ENCODE assay signal across 8 cellular contexts in the genomic region with DNA sequence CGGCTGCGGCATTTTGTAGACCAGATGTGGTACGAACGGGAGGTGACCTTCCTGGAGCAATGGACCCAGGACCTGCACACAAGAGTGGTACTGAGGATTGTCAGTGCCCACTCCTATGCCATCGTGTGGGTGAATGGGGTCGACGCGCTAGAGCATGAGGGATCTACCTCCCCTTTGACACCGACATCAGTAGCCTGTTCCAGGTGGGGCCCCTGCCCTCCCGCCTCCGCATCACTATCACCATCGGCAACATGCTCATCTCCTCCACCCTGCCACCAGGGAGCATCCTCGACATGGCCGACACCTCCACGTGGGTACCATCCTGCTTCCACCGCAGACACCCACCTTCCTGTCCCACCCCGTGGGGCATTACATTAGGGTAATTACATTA. TPM values are rescaled to one million over a fixed set of nuclear protein-coding genes. Genes with fewer than 3 reads are reported as not detected.
DNase-seq lines count a peak whose midpoint lies in the region; ATAC-seq and TF ChIP-seq lines count a peak whose summit lies in the region.

No MANE protein-coding gene starts in this region.

- intact Hi-C loops in OCI-LY7 (cut with micrococcal nuclease; ENCODE audit: unreplicated experiment), result no loop called here
- intact Hi-C loops in uterus (cut with DNase I; ENCODE audit: low total_unique reads), result no loop called here

- no TSS peak for BruUV-seq in OCI-LY7 (replicated peaks; lab: Mats Ljungman, UMichigan)

- peak overlapping the region; percentile 89 for H3K4me3 Mint-ChIP-seq in activated CD8-positive, alpha-beta memory T cell treated with anti-CD3 and anti-CD28 coated beads, Interleukin-2, amount 10 ng/mL, durations not matched to agents 7 days and 5 days

- no peak for TF ChIP-seq CTCF in OCI-LY7 (conservative IDR thresholded peaks at IDR 0.05; ENCODE audit: low read length)
- no peak for TF ChIP-seq CTCF in uterus (IDR thresholded peaks at IDR 0.05)

- H3K79me2 ChIP-seq in OCI-LY7 (ENCODE audit: insufficient read depth, low read depth, low read length), result no peaks in the 10 kb centered on the region

- H3K27ac Mint-ChIP-seq in activated CD8-positive, alpha-beta memory T cell treated with anti-CD3 and anti-CD28 coated beads, Interleukin-2, amount 10 ng/mL, durations not matched to agents 7 days and 5 days, result peak overlapping the region; percentile 91

- no peaks in the 10 kb centered on the region for H3K9me3 Mint-ChIP-seq in activated CD8-positive, alpha-beta memory T cell treated with anti-CD3 and anti-CD28 coated beads, Interleukin-2, amount 10 ng/mL, durations not matched to agents 7 days and 5 days (ENCODE audit: low read depth)

- H3K4me1 ChIP-seq in OCI-LY7 (ENCODE audit: insufficient read depth, low read length, poor library complexity, severe bottlenecking) (no peaks in the 10 kb centered on the region), muscle layer of duodenum (ENCODE audit: control insufficient read depth in 1 of 2, insufficient read depth in 2 of 2, low read length in 2 of 2) (peaks cover 0 to 7% of the 10 kb centered on the region in 2 donors), uterus (no peaks in the 10 kb centered on the region)

- H3K27me3 ChIP-seq in muscle layer of duodenum (ENCODE audit: low read depth, low read length) (no peaks in the 10 kb centered on the region), uterus (no peaks in the 10 kb centered on the region)

- H3K4me1 Mint-ChIP-seq in activated CD8-positive, alpha-beta memory T cell treated with anti-CD3 and anti-CD28 coated beads, Interleukin-2, amount 10 ng/mL, durations not matched to agents 7 days and 5 days, result peaks cover 30% of the 10 kb centered on the region

- no peaks in the 10 kb centered on the region for H3K27me3 Mint-ChIP-seq in activated CD8-positive, alpha-beta memory T cell treated with anti-CD3 and anti-CD28 coated beads, Interleukin-2, amount 10 ng/mL, durations not matched to agents 7 days and 5 days

- H3K9me2 ChIP-seq in OCI-LY7 (ENCODE audit: insufficient read depth, low read length), result no peaks in the 10 kb centered on the region

- peaks cover 14% of the 10 kb centered on the region for H3K36me3 Mint-ChIP-seq in activated CD8-positive, alpha-beta memory T cell treated with anti-CD3 and anti-CD28 coated beads, Interleukin-2, amount 10 ng/mL, durations not matched to agents 7 days and 5 days

- peak overlapping the region; percentile 25; the same call in 1 of the 2 replicates for H3K4me2 ChIP-seq in OCI-LY7 (ENCODE audit: low read length)

- H3K27ac ChIP-seq in OCI-LY7 (ENCODE audit: low read depth, low read length, poor library complexity, severe bottlenecking) (no peak overlapping the region), muscle layer of duodenum (ENCODE audit: low read length) (no peak overlapping the region), uterus (no peak overlapping the region)

- H3K4me3 ChIP-seq in OCI-LY7 (ENCODE audit: low read depth, low read length, poor library complexity, severe bottlenecking) (no peak overlapping the region), muscle layer of duodenum (ENCODE audit: low read depth in 1 of 2, low read length in 2 of 2) (peak overlapping the region; percentile 78 to 80), uterus (peak overlapping the region; percentile 36 to 54)

- DNase-seq in activated CD8-positive, alpha-beta memory T cell treated with anti-CD3 and anti-CD28 coated beads, Interleukin-2, amount 10 ng/mL, durations not matched to agents 7 days and 5 days, result peak; percentile 46
- no peak for DNase-seq in activated CD8-positive, alpha-beta memory T cell treated with anti-CD3 and anti-CD28 coated beads for 24 hours
- no peak for DNase-seq in OCI-LY7 (ENCODE audit: low spot score)
- peak; percentile 17 for DNase-seq in central memory CD4-positive, alpha-beta T cell
- no peak for DNase-seq in uterus
- DNase-seq in NCI-H2029 (lab: John Stamatoyannopoulos, UW), result no peak
- no peak for DNase-seq in LoVo (ENCODE audit: low spot score)

- POLR2A ChIA-PET in OCI-LY7 (lab: Charles Lee), result no interaction called here

- ATAC-seq in activated CD8-positive, alpha-beta memory T cell treated with anti-CD3 and anti-CD28 coated beads, Interleukin-2, amount 10 ng/mL, durations not matched to agents 7 days and 5 days, result peak; percentile 14

- H3K36me3 ChIP-seq in OCI-LY7 (ENCODE audit: insufficient read depth, low read length) (peaks cover 25% of the 10 kb centered on the region), muscle layer of duodenum (ENCODE audit: control insufficient read depth in 1 of 2, insufficient read depth in 2 of 2, low read length in 2 of 2) (peaks cover 0 to 10% of the 10 kb centered on the region in 2 donors), uterus (no peaks in the 10 kb centered on the region)

- H3K9me3 ChIP-seq in OCI-LY7 (ENCODE audit: low read length), result no peaks in the 10 kb centered on the region
- no peaks in the 10 kb centered on the region for H3K9me3 ChIP-seq in muscle layer of duodenum (ENCODE audit: control insufficient read depth in 1 of 2, low read length in 2 of 2)
- no peaks in the 10 kb centered on the region for H3K9me3 ChIP-seq in uterus

- H2AFZ ChIP-seq in OCI-LY7 (ENCODE audit: low read length), result no peak overlapping the region

- CTCF ChIA-PET in activated CD8-positive, alpha-beta memory T cell treated with anti-CD3 and anti-CD28 coated beads, Interleukin-2, amount 10 ng/mL, durations not matched to agents 7 days and 5 days (lab: Charles Lee), result interaction anchor here (0.6 to 1.7 kb wide), 7 partner anchors 9 to 421 kb away, joined by 3 to 7 read pairs (median 4); no protein-coding TSS in a partner anchor
- CTCF ChIA-PET in OCI-LY7 (lab: Charles Lee; ENCODE audit: unreplicated experiment), result no interaction called here

- no peak for TF ChIP-seq POLR2A in uterus (IDR thresholded peaks at IDR 0.05)

- H4K20me1 ChIP-seq in OCI-LY7 (ENCODE audit: insufficient read depth, low read length), result no peaks in the 10 kb centered on the region

RNA-seq across cellular contexts. Expression of gene SMARCA5, which starts 46.2 kb away (rescaled TPM):
- total RNA-seq in activated CD8-positive, alpha-beta memory T cell treated with anti-CD3 and anti-CD28 coated beads, Interleukin-2, amount 10 ng/mL, durations not matched to agents 7 days and 5 days, result 10 to 100 TPM; 51.8 to 59.5 TPM
- 52.4 and 63.4 TPM in 2 replicates for total RNA-seq in OCI-LY7 (2014; rRNA removed; shearing (Covaris generic))
- 82.2 and 82.3 TPM in 2 replicates for total RNA-seq in OCI-LY7 (2022)
- total RNA-seq in uterus, result 10 to 100 TPM; 25.6 to 87.1 (median 63.9) TPM

Comparison
In these comparisons a context has a peak if more than half of its experiments do, and no peak if none do; other contexts are left out.
1. DNase-seq: peak in activated CD8-positive, alpha-beta memory T cell treated with anti-CD3 and anti-CD28 coated beads, Interleukin-2, amount 10 ng/mL, durations not matched to agents 7 days and 5 days (single experiment) and central memory CD4-positive, alpha-beta T cell (single experiment); none in activated CD8-positive, alpha-beta memory T cell treated with anti-CD3 and anti-CD28 coated beads for 24 hours (single experiment), OCI-LY7 (single experiment), uterus (0 of 2), NCI-H2029 (single experiment) and LoVo (single experiment).